Comparison of ENCODE assay signal across 21 cellular contexts in genomic region chr15:89629829-89630228, GRCh38. TPM values are rescaled to one million over a fixed set of nuclear protein-coding genes. Genes with fewer than 3 reads are reported as not detected.
A peak's percentile ranks its signal among the peaks of the same experiment; 100 is the strongest.
DNase-seq lines count a peak whose midpoint lies in the region; ATAC-seq and TF ChIP-seq lines count a peak whose summit lies in the region.
"Had no signal": no experiment of that assay in that cellular context is flagged by ENCODE, and none has a peak within 500 bp of the region (broad histone marks: within the 10 kb centered on the region; RNA-seq: fewer than 3 reads in every experiment).

No MANE protein-coding gene starts in this region.

- ATAC-seq in HG03135 (IDR thresholded peaks at IDR 0.05; ENCODE audit: unreplicated experiment): no peak
- ATAC-seq: Right ventricle myocardium inferior had no signal

- H3K27ac ChIP-seq in RWPE1 (peak overlapping the region; percentile 12), neural progenitor cell (no peak overlapping the region), OCI-LY7 (ENCODE audit: low read depth, low read length, poor library complexity, severe bottlenecking) (no peak overlapping the region), left ventricle myocardium inferior (replicated peaks) (no peak overlapping the region)
- H3K27ac ChIP-seq: SJSA1 had no signal

- H3K4me1 Mint-ChIP-seq in neural progenitor cell: peaks cover 4% of the 10 kb centered on the region
- H3K4me1 Mint-ChIP-seq: CD4-positive, CD25-positive, alpha-beta regulatory T cell had no signal

- TF ChIP-seq CTCF in GM13976 (IDR thresholded peaks at IDR 0.05; ENCODE audit: borderline replicate concordance, control extremely low read depth, extremely low read depth, insufficient read depth, missing control alignments) (no peak), RWPE1 (conservative IDR thresholded peaks at IDR 0.05; ENCODE audit: low read depth) (no peak), neural progenitor cell (IDR thresholded peaks at IDR 0.05) (no peak), OCI-LY7 (conservative IDR thresholded peaks at IDR 0.05; ENCODE audit: low read length) (no peak), left ventricle myocardium inferior (IDR thresholded peaks at IDR 0.05; ENCODE audit: borderline replicate concordance) (no peak)

- no peak overlapping the region for H3K9ac ChIP-seq in neural progenitor cell

- H3K9me3 ChIP-seq in neural progenitor cell (ENCODE audit: low read depth) (no peaks in the 10 kb centered on the region), OCI-LY7 (ENCODE audit: low read length) (no peaks in the 10 kb centered on the region), left ventricle myocardium inferior (replicated peaks) (no peaks in the 10 kb centered on the region)

- no peaks in the 10 kb centered on the region for H3F3A ChIP-seq in neural progenitor cell (ENCODE audit: low read depth)

- H3K36me3 Mint-ChIP-seq in neural progenitor cell: peaks cover 60% of the 10 kb centered on the region
- H3K36me3 Mint-ChIP-seq: CD4-positive, CD25-positive, alpha-beta regulatory T cell had no signal

- H3K4me3 Mint-ChIP-seq in neural progenitor cell: no peak overlapping the region
- H3K4me3 Mint-ChIP-seq: CD4-positive, CD25-positive, alpha-beta regulatory T cell had no signal

- BruUV-seq in OCI-LY7 (replicated peaks; lab: Mats Ljungman, UMichigan): no TSS peak

- no peak overlapping the region for H2AFZ ChIP-seq in neural progenitor cell (replicated peaks)
- no peak overlapping the region for H2AFZ ChIP-seq in OCI-LY7 (ENCODE audit: low read length)

- peaks cover 21% of the 10 kb centered on the region for H3K27me3 Mint-ChIP-seq in neural progenitor cell (ENCODE audit: insufficient read depth, low read depth)
- H3K27me3 Mint-ChIP-seq: CD4-positive, CD25-positive, alpha-beta regulatory T cell had no signal

- H3K36me3 ChIP-seq in neural progenitor cell (peaks cover 10% of the 10 kb centered on the region), OCI-LY7 (ENCODE audit: insufficient read depth, low read length) (peaks cover 76% of the 10 kb centered on the region), left ventricle myocardium inferior (peaks cover 55% of the 10 kb centered on the region)

- CTCF ChIA-PET in RWPE1 (lab: Yijun Ruan, JAX) (interaction anchor here (0.7 kb wide), 1 partner anchor 26 kb away, joined by 3 read pairs; no protein-coding TSS in a partner anchor), OCI-LY7 (lab: Charles Lee; ENCODE audit: unreplicated experiment) (interaction anchor here (0.6 kb wide), 1 partner anchor 1338 kb away, joined by 3 read pairs; no protein-coding TSS in a partner anchor)

- H3K27ac Mint-ChIP-seq in neural progenitor cell: peak overlapping the region; percentile 70
- H3K27ac Mint-ChIP-seq: CD4-positive, CD25-positive, alpha-beta regulatory T cell had no signal

- H3K4me1 ChIP-seq in neural progenitor cell (no peaks in the 10 kb centered on the region), OCI-LY7 (ENCODE audit: insufficient read depth, low read length, poor library complexity, severe bottlenecking) (no peaks in the 10 kb centered on the region), left ventricle myocardium inferior (no peaks in the 10 kb centered on the region)
- H3K4me1 ChIP-seq: SJSA1 had no signal

- no peaks in the 10 kb centered on the region for H3K79me2 ChIP-seq in neural progenitor cell (ENCODE audit: low read depth)
- H3K79me2 ChIP-seq in OCI-LY7 (ENCODE audit: insufficient read depth, low read depth, low read length): no peaks in the 10 kb centered on the region

- H3K4me2 ChIP-seq in neural progenitor cell: no peak overlapping the region
- no peak overlapping the region for H3K4me2 ChIP-seq in OCI-LY7 (ENCODE audit: low read length)

- peaks cover 18% of the 10 kb centered on the region for H3K9me3 Mint-ChIP-seq in neural progenitor cell

- H4K20me1 ChIP-seq in neural progenitor cell (ENCODE audit: low read depth) (peaks cover 8% of the 10 kb centered on the region), OCI-LY7 (ENCODE audit: insufficient read depth, low read length) (no peaks in the 10 kb centered on the region)

- intact Hi-C loops in OCI-LY7 (cut with micrococcal nuclease; ENCODE audit: unreplicated experiment): no loop called here
- intact Hi-C loops in left ventricle myocardium inferior (cut with micrococcal nuclease): no loop called here

- no peaks in the 10 kb centered on the region for H3K9me2 ChIP-seq in OCI-LY7 (ENCODE audit: insufficient read depth, low read length)

- POLR2A ChIA-PET in RWPE1 (lab: Yijun Ruan, JAX; ENCODE audit: low non-redundant PET): no interaction called here
- POLR2A ChIA-PET in OCI-LY7 (lab: Charles Lee): no interaction called here

- H3K4me3 ChIP-seq in neural progenitor cell (no peak overlapping the region), OCI-LY7 (ENCODE audit: low read depth, low read length, poor library complexity, severe bottlenecking) (no peak overlapping the region), left ventricle myocardium inferior (no peak overlapping the region)
- H3K4me3 ChIP-seq: SJSA1 had no signal

- H3K27me3 ChIP-seq in neural progenitor cell (no peaks in the 10 kb centered on the region), left ventricle myocardium inferior (ENCODE audit: low read depth) (no peaks in the 10 kb centered on the region)
- H3K27me3 ChIP-seq: SJSA1 had no signal

- in situ Hi-C loops in GM13976 (cut with MboI; ENCODE audit: low sequenced_read_pairs, unreplicated experiment): no loop called here

- peak; percentile 6 for DNase-seq in AG20443 (ENCODE audit: low spot score)
- peak; percentile 34 for DNase-seq in GM13976 (ENCODE audit: low spot score)
- DNase-seq in RWPE1 (ENCODE audit: low spot score): no peak
- no peak for DNase-seq in neural progenitor cell (ENCODE audit: low spot score)
- no peak for DNase-seq in OCI-LY7 (ENCODE audit: low spot score)
- DNase-seq in left ventricle myocardium inferior: no peak
- DNase-seq: CD4-positive, CD25-positive, alpha-beta regulatory T cell; EL; GF-D8; Karpas-422; MV-4-11; NCI-H1105 treated with DMSO at 0.1 percent for 48 hours; NCI-H2029 treated with DMSO at 0.1 percent for 48 hours; NCI-H2171; NCI-H524 treated with DMSO at 0.1 percent for 48 hours; NCI-H82; OCI-M1 had no signal

RNA-seq across cellular contexts. Expression of gene KIF7, which starts 25.4 kb away (rescaled TPM):
- 4.3 and 15.7 TPM in 2 replicates for total RNA-seq in neural progenitor cell (ENCODE audit: low replicate concordance)
- not detected in 2 replicates for total RNA-seq in OCI-LY7 (2014; rRNA removed; shearing (Covaris generic))
- 0.10 TPM in 1 of 2 replicates, not detected in the other for total RNA-seq in OCI-LY7 (2022)
- 2.4 TPM for total RNA-seq in left ventricle myocardium inferior

RNA-seq across cellular contexts. Expression of gene PLIN1, which starts 49.3 kb away (rescaled TPM):
- total RNA-seq in neural progenitor cell (ENCODE audit: low replicate concordance) (0.07 and 0.15 TPM in 2 replicates), OCI-LY7 (2022) (0.19 and 0.46 TPM in 2 replicates), left ventricle myocardium inferior (1.6 TPM)
- total RNA-seq in OCI-LY7 (2014; rRNA removed; shearing (Covaris generic)): not detected in 2 replicates
- total RNA-seq: CD4-positive, CD25-positive, alpha-beta regulatory T cell; H1; SJSA1 had no signal

RNA-seq across cellular contexts. Expression of gene TICRR, which starts 54.6 kb away (rescaled TPM):
- total RNA-seq in neural progenitor cell (ENCODE audit: low replicate concordance): 19.6 and 25.7 TPM in 2 replicates
- total RNA-seq in OCI-LY7 (2014; rRNA removed; shearing (Covaris generic)): 25.9 and 26.2 TPM in 2 replicates
- total RNA-seq in OCI-LY7 (2022): 42.6 and 44.4 TPM in 2 replicates
- total RNA-seq in left ventricle myocardium inferior: 0.08 TPM

Comparison
In these comparisons a context has a peak if more than half of its experiments do, and no peak if none do; other contexts are left out.
1. DNase-seq: peak in AG20443 (single experiment) and GM13976 (single experiment); none in RWPE1 (single experiment), neural progenitor cell (single experiment), OCI-LY7 (single experiment) and left ventricle myocardium inferior (single experiment).
2. RNA of gene TICRR, which starts 54.6 kb away (total RNA-seq): 25.9 to 44.4 TPM in OCI-LY7 and 19.6 to 25.7 TPM in neural progenitor cell; 0.08 TPM in left ventricle myocardium inferior (single experiment); every median in the first group is over 10 times any median in the second.